8 cellular contexts compared by ENCODE assay signal in genomic region chr6:158283304-158284005, GRCh38. TPM values are rescaled to one million over a fixed set of nuclear protein-coding genes. Genes with fewer than 3 reads are reported as not detected.
DNase-seq lines count a peak whose midpoint lies in the region; ATAC-seq and TF ChIP-seq lines count a peak whose summit lies in the region.

No MANE protein-coding gene starts in this region.

- CTCF ChIA-PET in Calu3 (lab: Charles Lee), result no interaction called here

- no peak overlapping the region for H3K4me3 ChIP-seq in GM12865 (ENCODE audit: low read depth, low read length)
- H3K4me3 ChIP-seq in duodenal mucosa (ENCODE audit: low read depth in 1 of 2, low read length in 2 of 2), result no peak overlapping the region

- H3K27me3 Mint-ChIP-seq in nephron progenitor cell (ENCODE audit: low read depth, poor library complexity) (no peaks in the 10 kb centered on the region), Calu3 (ENCODE audit: unreplicated experiment) (no peaks in the 10 kb centered on the region)

- no peak overlapping the region for H3K9ac ChIP-seq in duodenal mucosa (ENCODE audit: low read depth in 1 of 2, low read length in 2 of 2)

- H3K36me3 Mint-ChIP-seq in nephron progenitor cell (ENCODE audit: low read depth) (peaks cover 34% of the 10 kb centered on the region), Calu3 (ENCODE audit: insufficient read depth, unreplicated experiment) (no peaks in the 10 kb centered on the region)

- H3K27me3 ChIP-seq in duodenal mucosa (ENCODE audit: control insufficient read depth in 1 of 2, insufficient read depth in 2 of 2, low read length in 2 of 2), result no peaks in the 10 kb centered on the region

- H3K27ac ChIP-seq in duodenal mucosa (ENCODE audit: low read depth, low read length), result peak overlapping the region; percentile 33

- BruUV-seq in Calu3 (replicated peaks; lab: Mats Ljungman, UMichigan), result no TSS peak

- peak overlapping the region; percentile 50 for H3K4me3 Mint-ChIP-seq in nephron progenitor cell
- H3K4me3 Mint-ChIP-seq in Calu3 (ENCODE audit: low read depth, unreplicated experiment), result no peak overlapping the region

- H3K4me1 ChIP-seq in duodenal mucosa (ENCODE audit: control insufficient read depth in 1 of 2, insufficient read depth in 2 of 2, low read length in 2 of 2), result peaks cover 11 to 27% of the 10 kb centered on the region in 2 donors

- no peaks in the 10 kb centered on the region for H3K36me3 ChIP-seq in duodenal mucosa (ENCODE audit: control insufficient read depth in 1 of 2, insufficient read depth in 2 of 2, low read length in 2 of 2)

- TF ChIP-seq CTCF in GM12865 (IDR thresholded peaks at IDR 0.05; ENCODE audit: insufficient read depth, low read depth, low read length, missing control alignments), result no peak
- TF ChIP-seq CTCF in nephron progenitor cell (IDR thresholded peaks at IDR 0.05), result no peak
- TF ChIP-seq CTCF in Calu3 (IDR thresholded peaks at IDR 0.05; ENCODE audit: unreplicated experiment), result no peak

- DNase-seq in GM12865 (ENCODE audit: low read depth) (peak; percentile 17), M059J (ENCODE audit: low read depth) (peak; percentile 69), nephron progenitor cell (peak; percentile 30), Calu3 (no peak), NCI-H2029 treated with DMSO at 0.1 percent for 48 hours (lab: John Stamatoyannopoulos, UW) (no peak), left lobe of liver (ENCODE audit: low spot score) (no peak)

- intact Hi-C loops in Calu3 (cut with micrococcal nuclease; ENCODE audit: unreplicated experiment), result no loop called here

- H3K27ac Mint-ChIP-seq in nephron progenitor cell (peak overlapping the region; percentile 89), Calu3 (ENCODE audit: unreplicated experiment) (no peak overlapping the region)

- peaks cover 49% of the 10 kb centered on the region for H3K4me1 Mint-ChIP-seq in nephron progenitor cell
- no peaks in the 10 kb centered on the region for H3K4me1 Mint-ChIP-seq in Calu3 (ENCODE audit: low read depth, unreplicated experiment)

- no peaks in the 10 kb centered on the region for H3K9me3 ChIP-seq in duodenal mucosa (ENCODE audit: control insufficient read depth in 1 of 2, low read length in 2 of 2)

- ATAC-seq in left lobe of liver (no peak), HG02884 (IDR thresholded peaks at IDR 0.05; ENCODE audit: unreplicated experiment) (no peak)

- H3K9me3 Mint-ChIP-seq in nephron progenitor cell (no peaks in the 10 kb centered on the region), Calu3 (ENCODE audit: low read depth, unreplicated experiment) (no peaks in the 10 kb centered on the region)

RNA-seq across cellular contexts. Expression of gene TULP4, which starts 28.8 kb away (rescaled TPM):
- total RNA-seq in M059J (2014; rRNA removed; shearing (Covaris generic)), result 68.8 and 82.3 TPM in 2 replicates
- 84.3 and 105 TPM in 2 replicates for total RNA-seq in Calu3 (2022)
- total RNA-seq in left lobe of liver, result 27.1 TPM

Comparison
In these comparisons a context has a peak if more than half of its experiments do, and no peak if none do; other contexts are left out.
1. DNase-seq: peak in GM12865 (single experiment), M059J (single experiment) and nephron progenitor cell (single experiment); none in Calu3 (single experiment), NCI-H2029 treated with DMSO at 0.1 percent for 48 hours (single experiment) and left lobe of liver (single experiment).